Comparison of ENCODE assay signal across 1 cellular context in genomic region chr4:169625886-169626285, GRCh38.
TF ChIP-seq lines count a peak whose summit lies in the region.

No MANE protein-coding gene starts in this region.

TF ChIP-seq in K562, 482 proteins besides CTCF, POLR2A, EP300 and RAD21 (continued from another document and continues in another):
- no peak for TF ChIP-seq ZBTB5 (IDR thresholded peaks at IDR 0.05)
- TF ChIP-seq RNF2 (IDR thresholded peaks at IDR 0.05) = peak; percentile 35; the same call in 1 of the 2 replicates
- no peak for TF ChIP-seq PBX2 (CRISPR knock-in tag; IDR thresholded peaks at IDR 0.05; ENCODE audit: low read depth)
- TF ChIP-seq PBX2 (tag; conservative IDR thresholded peaks at IDR 0.05; ENCODE audit: low read depth) = peak; percentile 82
- TF ChIP-seq ARID2 (IDR thresholded peaks at IDR 0.05) = no peak
- no peak for TF ChIP-seq RBBP5 (IDR thresholded peaks at IDR 0.05; ENCODE audit: borderline replicate concordance, insufficient read depth, low read length, poor library complexity, severe bottlenecking)
- TF ChIP-seq CREB3L1 (IDR thresholded peaks at IDR 0.05; ENCODE audit: borderline replicate concordance, low read depth) = no peak
- TF ChIP-seq JUNB (CRISPR knock-in tag; conservative IDR thresholded peaks at IDR 0.05) = no peak
- no peak for TF ChIP-seq SMAD2 (IDR thresholded peaks at IDR 0.05; ENCODE audit: low read depth, low read length)
- no peak for TF ChIP-seq MAZ (CRISPR knock-in tag; conservative IDR thresholded peaks at IDR 0.05 in 1 of 2, IDR thresholded peaks at IDR 0.05 in 1 of 2)
- no peak for TF ChIP-seq ZNF561 (CRISPR knock-in tag; conservative IDR thresholded peaks at IDR 0.05)
- TF ChIP-seq ZBTB40 (IDR thresholded peaks at IDR 0.05) = no peak
- no peak for TF ChIP-seq ZBTB40 (CRISPR knock-in tag; IDR thresholded peaks at IDR 0.05)
- no peak for TF ChIP-seq TEAD2 (tag; IDR thresholded peaks at IDR 0.05)
- TF ChIP-seq MYC (IDR thresholded peaks at IDR 0.05; ENCODE audit: low read depth, low read length) = no peak
- TF ChIP-seq MYC (CRISPR knock-in tag; IDR thresholded peaks at IDR 0.05; ENCODE audit: borderline replicate concordance, low read depth) = no peak
- peak; percentile 87 for TF ChIP-seq CBFA2T2 (conservative IDR thresholded peaks at IDR 0.05)
- TF ChIP-seq TRIM24 (IDR thresholded peaks at IDR 0.05) = peak in 1 of 2 experiments; percentile 53; a peak in 1 of 4 replicates
- TF ChIP-seq ARID3A (IDR thresholded peaks at IDR 0.05; ENCODE audit: borderline replicate concordance, low read depth, low read length) = 0 out of 2 replicates have a peak, but pooled peaks have one; percentile 47
- TF ChIP-seq ATF6 (CRISPR knock-in tag; IDR thresholded peaks at IDR 0.05) = no peak
- TF ChIP-seq ARID1B (IDR thresholded peaks at IDR 0.05) = peak; percentile 87
- no peak for TF ChIP-seq SMARCC2 (IDR thresholded peaks at IDR 0.05; ENCODE audit: low read depth)
- TF ChIP-seq ATF7 (IDR thresholded peaks at IDR 0.05) = no peak
- TF ChIP-seq NCOA1 (IDR thresholded peaks at IDR 0.05; ENCODE audit: low read depth) = peak; percentile 25; the same call in 1 of the 2 replicates
- TF ChIP-seq DPF2 (IDR thresholded peaks at IDR 0.05) = 0 out of 2 replicates have a peak, but pooled peaks have one; percentile 14
- no peak for TF ChIP-seq HDAC8 (tag; IDR thresholded peaks at IDR 0.05)
- no peak for TF ChIP-seq GMEB1 (CRISPR knock-in tag; IDR thresholded peaks at IDR 0.05)
- TF ChIP-seq PKNOX1 (IDR thresholded peaks at IDR 0.05) = peak; percentile 78
- peak; percentile 92 for TF ChIP-seq CBFA2T3 (IDR thresholded peaks at IDR 0.05)
- no peak for TF ChIP-seq ESRRB (CRISPR knock-in tag; IDR thresholded peaks at IDR 0.05; ENCODE audit: borderline replicate concordance)
- no peak for TF ChIP-seq HNRNPH1 (optimal IDR thresholded peaks at IDR 0.05; ENCODE audit: low read depth, low read length)
- no peak for TF ChIP-seq EZH2 (IDR thresholded peaks at IDR 0.05; ENCODE audit: borderline replicate concordance, low read depth, low read length)
- no peak for TF ChIP-seq SNAPC5 (CRISPR knock-in tag; IDR thresholded peaks at IDR 0.05)
- TF ChIP-seq ZNF316 (IDR thresholded peaks at IDR 0.05) = no peak
- no peak for TF ChIP-seq ZNF197 (CRISPR knock-in tag; IDR thresholded peaks at IDR 0.05; ENCODE audit: low read depth)
- TF ChIP-seq ZNF24 (IDR thresholded peaks at IDR 0.05) = no peak
- TF ChIP-seq DLX4 (CRISPR knock-in tag; IDR thresholded peaks at IDR 0.05) = no peak
- peak; percentile 34; the same call in 1 of the 2 replicates for TF ChIP-seq CTBP1 (IDR thresholded peaks at IDR 0.05; ENCODE audit: borderline replicate concordance)
